ENCODE assay signal across 22 cellular contexts in genomic region chr1:47396671-47397196, GRCh38. TPM values are rescaled to one million over a fixed set of nuclear protein-coding genes. Genes with fewer than 3 reads are reported as not detected.
"Had no signal": no experiment of that assay in that cellular context is flagged by ENCODE, and none has a peak within 500 bp of the region (broad histone marks: within the 10 kb centered on the region; RNA-seq: fewer than 3 reads in every experiment).

No MANE protein-coding gene starts in this region.

- H3K27me3 ChIP-seq: MG63, SJSA1 had no signal

- DNase-seq: Karpas-422, KG1, MG63, NCI-H1092, NCI-H1105 treated with DMSO at 0.1 percent for 48 hours, NCI-H1417 treated with DMSO at 0.1 percent for 48 hours, NCI-H146, NCI-H1694 treated with DMSO at 0.1 percent for 48 hours, NCI-H1930, NCI-H2081, NCI-H2107, NCI-H2227 treated with DMSO at 0.1 percent for 48 hours, NCI-H524, NCI-H526 treated with DMSO at 0.1 percent for 48 hours, NCI-H748 treated with DMSO at 0.1 percent for 48 hours, Right ventricle myocardium superior, RPMI8226, SIG-M5 had no signal

- H3K27ac ChIP-seq: SJSA1, SK-N-MC had no signal

- H3K4me3 ChIP-seq: MG63, SJSA1, SK-N-MC had no signal

- H3K9me3 ChIP-seq: MG63, SJSA1 had no signal

- H3K4me1 ChIP-seq: SJSA1 had no signal

- H3K36me3 ChIP-seq: MG63 had no signal

RNA-seq across cellular contexts. Expression of gene FOXE3, which starts 19.4 kb away (rescaled TPM):
- total RNA-seq: HT-29, NCI-H460, Right ventricle myocardium superior, SJSA1 had no signal

RNA-seq across cellular contexts. Expression of gene FOXD2, which starts 41.1 kb away (rescaled TPM):
- total RNA-seq: Right ventricle myocardium superior had no signal
